Comparison of ENCODE assay signal across 20 cellular contexts in the genomic region with DNA sequence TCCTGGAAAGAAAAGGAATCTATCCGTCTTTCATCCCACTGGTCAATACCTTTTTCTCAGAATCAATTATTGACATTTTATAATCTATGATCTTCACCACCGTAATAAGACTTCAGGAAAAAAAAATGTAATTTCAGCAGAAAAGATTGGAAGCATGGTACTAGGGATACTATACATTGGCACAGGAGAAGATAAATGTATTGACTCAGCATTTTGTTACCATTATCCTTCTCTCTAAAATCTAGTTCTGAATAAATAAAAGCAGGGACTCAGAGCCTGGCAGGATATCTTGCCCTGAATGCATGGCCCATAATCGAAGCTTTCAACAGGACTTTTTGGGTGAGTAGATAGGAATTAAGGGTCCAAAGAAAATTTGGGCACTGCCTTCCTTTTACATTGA.
DNase-seq lines count a peak whose midpoint lies in the region; ATAC-seq, FAIRE-seq and TF ChIP-seq lines count a peak whose summit lies in the region.
"Had no signal": no experiment of that assay in that cellular context is flagged by ENCODE, and none has a peak within 500 bp of the region (broad histone marks: within the 10 kb centered on the region; RNA-seq: fewer than 3 reads in every experiment).

No MANE protein-coding gene starts in this region.

- H4K91ac ChIP-seq in IMR-90 (ENCODE audit: insufficient read depth, low read depth, low read length), result no peak overlapping the region
- no peak overlapping the region for H4K91ac ChIP-seq in H1 (replicated peaks; ENCODE audit: insufficient read length, low read length)

- no peaks in the 10 kb centered on the region for H3K9me1 ChIP-seq in IMR-90 (ENCODE audit: insufficient read depth, low read length)

- H4K8ac ChIP-seq in IMR-90 (ENCODE audit: low read depth in 2 of 2, low read length in 2 of 2) (no peak overlapping the region), H1 (ENCODE audit: extremely low read depth, insufficient read depth, low read length) (no peak overlapping the region)

- H2BK15ac ChIP-seq in IMR-90 (ENCODE audit: low read depth, low read length), result no peak overlapping the region
- H2BK15ac ChIP-seq in H1 (ENCODE audit: low read length), result no peak overlapping the region

- no peak overlapping the region for H2AK9ac ChIP-seq in IMR-90 (replicated peaks; ENCODE audit: low read depth, low read length, poor library complexity)

- H4K5ac ChIP-seq in IMR-90 (ENCODE audit: low read depth, low read length), result no peak overlapping the region
- no peak overlapping the region for H4K5ac ChIP-seq in H1 (ENCODE audit: insufficient read length, low read depth, low read length)

- H3K36me3 Mint-ChIP-seq in activated T-cell treated with anti-CD3 and anti-CD28 coated beads, Interleukin-2, amount 50 U/mL, for 72 hours (ENCODE audit: insufficient read depth in 2 of 2), result no peaks in the 10 kb centered on the region
- no peaks in the 10 kb centered on the region for H3K36me3 Mint-ChIP-seq in mesothelial cell of epicardium
- no peaks in the 10 kb centered on the region for H3K36me3 Mint-ChIP-seq in activated T-helper 17 cell treated with anti-CD3 and anti-CD28 coated beads, Interleukin-2, amount 50 U/mL, for 72 hours (ENCODE audit: low read depth)
- H3K36me3 Mint-ChIP-seq: CD4-positive, alpha-beta memory T cell had no signal

- H2BK12ac ChIP-seq in H1 (ENCODE audit: low read depth, low read length), result no peak overlapping the region

- H3K23ac ChIP-seq in IMR-90 (ENCODE audit: low read depth, low read length) (no peak overlapping the region), H1 (ENCODE audit: insufficient read length) (no peak overlapping the region)

- no peak overlapping the region for H3K4me3 ChIP-seq in IMR-90 (ENCODE audit: insufficient read depth, low read depth, low read length)
- H3K4me3 ChIP-seq in H1 (ENCODE audit: extremely low read depth in 1 of 4, insufficient read depth in 2 of 4, low read depth in 3 of 4, low read length in 4 of 4), result no peak overlapping the region
- H3K4me3 ChIP-seq: GM12878, GM23338, HAP-1 had no signal

- TF ChIP-seq CTCF in IMR-90 (conservative IDR thresholded peaks at IDR 0.05; ENCODE audit: low read depth, low read length), result no peak
- TF ChIP-seq CTCF in H1 (IDR thresholded peaks at IDR 0.05; ENCODE audit: control extremely low read depth in 1 of 3, insufficient read depth in 1 of 3, low read depth in 1 of 3, low read length in 3 of 3), result no peak
- TF ChIP-seq CTCF in mesothelial cell of epicardium (IDR thresholded peaks at IDR 0.05; ENCODE audit: unreplicated experiment), result no peak

- no peak for TF ChIP-seq EP300 in H1 (IDR thresholded peaks at IDR 0.05; ENCODE audit: borderline replicate concordance in 1 of 2, low read depth in 2 of 2, low read length in 2 of 2)

- H3K9me3 ChIP-seq in IMR-90 (ENCODE audit: control insufficient read depth, insufficient read depth, low read length) (no peaks in the 10 kb centered on the region), H1 (ENCODE audit: insufficient read depth in 2 of 2, low read depth in 1 of 2, low read length in 1 of 2) (no peaks in the 10 kb centered on the region)
- H3K9me3 ChIP-seq: HAP-1 had no signal

- no peak for DNase-seq in activated T-cell treated with anti-CD3 and anti-CD28 coated beads, Interleukin-2, amount 50 U/mL, for 72 hours
- DNase-seq in activated T-cell treated with anti-CD3 and anti-CD28 coated beads, Interleukin-2, amount 50 U/mL, for 1 hour, result no peak
- no peak for DNase-seq in IMR-90
- no peak for DNase-seq in H1 (ENCODE audit: low read depth in 1 of 2, low spot score in 2 of 2)
- DNase-seq in mesothelial cell of epicardium (ENCODE audit: low spot score in 2 of 2, unreplicated experiment in 2 of 2), result no peak
- DNase-seq: 8988T; C1 segment of cervical spinal cord; Calu3; CD4-positive, alpha-beta memory T cell; COR-L47; DMS79; EL; GDM1; HFFc6 had no signal

- intact Hi-C loops in IMR-90 (cut with micrococcal nuclease), result no loop called here

- no peaks in the 10 kb centered on the region for H3K23me2 ChIP-seq in H1 (ENCODE audit: low read depth, low read length)

- H3K4me1 ChIP-seq in IMR-90 (ENCODE audit: control insufficient read depth, insufficient read depth, low read length), result no peaks in the 10 kb centered on the region
- H3K4me1 ChIP-seq in H1 (replicated peaks in 1 of 4; ENCODE audit: control insufficient read depth in 3 of 4, insufficient read depth in 4 of 4, low read length in 3 of 4), result no peaks in the 10 kb centered on the region
- H3K4me1 ChIP-seq: HAP-1 had no signal

- no peaks in the 10 kb centered on the region for H3K27me3 Mint-ChIP-seq in activated T-cell treated with anti-CD3 and anti-CD28 coated beads, Interleukin-2, amount 50 U/mL, for 72 hours (ENCODE audit: low read depth)
- H3K27me3 Mint-ChIP-seq in mesothelial cell of epicardium (ENCODE audit: low read depth), result no peaks in the 10 kb centered on the region
- H3K27me3 Mint-ChIP-seq in activated T-helper 17 cell treated with anti-CD3 and anti-CD28 coated beads, Interleukin-2, amount 50 U/mL, for 72 hours, result peaks cover 6% of the 10 kb centered on the region
- H3K27me3 Mint-ChIP-seq: CD4-positive, alpha-beta memory T cell had no signal

- H2BK120ac ChIP-seq in IMR-90 (ENCODE audit: low read depth, low read length) (no peak overlapping the region), H1 (replicated peaks; ENCODE audit: low read depth, low read length) (no peak overlapping the region)

- no CpG with 5 or more reads among the region's 3 CpGs for WGBS in IMR-90 (ENCODE audit: extremely low coverage in 2 of 2, insufficient read length in 1 of 2), 2 experiments
- 92% methylated on average over 3 of the region's 3 CpGs; no CpG with 5 or more reads in 1 of the 2 experiments for WGBS in H1 (ENCODE audit: extremely low coverage in 1 of 2, insufficient coverage in 1 of 2, insufficient read length in 1 of 2, insufficient replicate concordance in 2 of 2, low coverage in 1 of 2, low lambda C conversion rate in 2 of 2, missing lambda C conversion rate in 1 of 2), 2 experiments

- H3K36me3 ChIP-seq in IMR-90 (ENCODE audit: control insufficient read depth, insufficient read depth, low read length) (no peaks in the 10 kb centered on the region), H1 (ENCODE audit: control insufficient read depth in 2 of 4, insufficient read depth in 4 of 4, low read length in 3 of 4) (no peaks in the 10 kb centered on the region)
- H3K36me3 ChIP-seq: HAP-1 had no signal

- no peak overlapping the region for H2AK5ac ChIP-seq in IMR-90 (ENCODE audit: low read depth, low read length)
- no peak overlapping the region for H2AK5ac ChIP-seq in H1 (ENCODE audit: low read depth, low read length)

- H3K4me3 Mint-ChIP-seq in activated T-cell treated with anti-CD3 and anti-CD28 coated beads, Interleukin-2, amount 50 U/mL, for 72 hours, result no peak overlapping the region
- H3K4me3 Mint-ChIP-seq in mesothelial cell of epicardium, result no peak overlapping the region
- H3K4me3 Mint-ChIP-seq in activated T-helper 17 cell treated with anti-CD3 and anti-CD28 coated beads, Interleukin-2, amount 50 U/mL, for 72 hours, result no peak overlapping the region
- H3K4me3 Mint-ChIP-seq: CD4-positive, alpha-beta memory T cell; GM23338; HFFc6 had no signal

- in situ Hi-C loops in IMR-90 (cut with MboI; ENCODE audit: low sequenced_read_pairs), result no loop called here

- dilution Hi-C loops in IMR-90 (cut with HindIII; ENCODE audit: low sequenced_read_pairs, unreplicated experiment), result no loop called here

- BruUV-seq in IMR-90 (replicated peaks; lab: Mats Ljungman, UMichigan), result no TSS peak

- H3K4ac ChIP-seq in IMR-90 (ENCODE audit: low read depth, low read length) (no peak overlapping the region), H1 (replicated peaks; ENCODE audit: insufficient read length, low read depth, low read length) (no peak overlapping the region)

- H3K79me1 ChIP-seq in IMR-90 (ENCODE audit: low read depth in 1 of 2, low read length in 2 of 2), result no peaks in the 10 kb centered on the region
- H3K79me1 ChIP-seq in H1 (ENCODE audit: low read depth, low read length), result no peaks in the 10 kb centered on the region

- H3K27ac ChIP-seq in IMR-90 (ENCODE audit: insufficient read depth, low read length) (no peak overlapping the region), H1 (ENCODE audit: low read depth, low read length) (no peak overlapping the region)

- H3K9me3 Mint-ChIP-seq in activated T-cell treated with anti-CD3 and anti-CD28 coated beads, Interleukin-2, amount 50 U/mL, for 72 hours, result no peaks in the 10 kb centered on the region
- H3K9me3 Mint-ChIP-seq in mesothelial cell of epicardium, result no peaks in the 10 kb centered on the region
- no peaks in the 10 kb centered on the region for H3K9me3 Mint-ChIP-seq in activated T-helper 17 cell treated with anti-CD3 and anti-CD28 coated beads, Interleukin-2, amount 50 U/mL, for 72 hours
- H3K9me3 Mint-ChIP-seq: CD4-positive, alpha-beta memory T cell; GM23338 had no signal

- no peaks in the 10 kb centered on the region for H3K4me1 Mint-ChIP-seq in activated T-cell treated with anti-CD3 and anti-CD28 coated beads, Interleukin-2, amount 50 U/mL, for 72 hours (ENCODE audit: low read depth)
- peaks cover 11% of the 10 kb centered on the region for H3K4me1 Mint-ChIP-seq in mesothelial cell of epicardium
- no peaks in the 10 kb centered on the region for H3K4me1 Mint-ChIP-seq in activated T-helper 17 cell treated with anti-CD3 and anti-CD28 coated beads, Interleukin-2, amount 50 U/mL, for 72 hours
- H3K4me1 Mint-ChIP-seq: CD4-positive, alpha-beta memory T cell; GM23338 had no signal

- H3K27me3 ChIP-seq in IMR-90 (ENCODE audit: control insufficient read depth, insufficient read depth, low read length) (no peaks in the 10 kb centered on the region), H1 (replicated peaks in 1 of 4; ENCODE audit: control insufficient read depth in 3 of 4, extremely low read depth in 1 of 4, insufficient read depth in 3 of 4, low read length in 3 of 4) (no peaks in the 10 kb centered on the region)

- no peak overlapping the region for H3K4me2 ChIP-seq in IMR-90 (ENCODE audit: low read depth, low read length)
- H3K4me2 ChIP-seq in H1 (ENCODE audit: insufficient read depth in 1 of 2, low read depth in 2 of 2, low read length in 2 of 2), result no peak overlapping the region
- H3K4me2 ChIP-seq: GM23338 had no signal

- TF ChIP-seq POLR2A in IMR-90 (IDR thresholded peaks at IDR 0.05; ENCODE audit: low read depth, low read length) (no peak), H1 (IDR thresholded peaks at IDR 0.05; ENCODE audit: control extremely low read depth in 1 of 2, low read depth in 2 of 2, low read length in 2 of 2) (no peak)

- H2AFZ ChIP-seq in IMR-90 (replicated peaks; ENCODE audit: low read length, poor library complexity), result no peak overlapping the region
- H2AFZ ChIP-seq in H1 (ENCODE audit: low read length), result no peak overlapping the region
- H2AFZ ChIP-seq: GM23338 had no signal

- H4K20me1 ChIP-seq in IMR-90 (ENCODE audit: insufficient read depth, low read length), result no peaks in the 10 kb centered on the region
- H4K20me1 ChIP-seq in H1 (replicated peaks in 1 of 2; ENCODE audit: control insufficient read depth in 1 of 2, insufficient read depth in 2 of 2, low read length in 2 of 2), result no peaks in the 10 kb centered on the region

- H3K18ac ChIP-seq in IMR-90 (ENCODE audit: low read depth, low read length) (no peak overlapping the region), H1 (ENCODE audit: extremely low read depth, low read length) (no peak overlapping the region)

- peak overlapping the region; percentile 25 for H3K27ac Mint-ChIP-seq in activated T-cell treated with anti-CD3 and anti-CD28 coated beads, Interleukin-2, amount 50 U/mL, for 72 hours
- H3K27ac Mint-ChIP-seq in mesothelial cell of epicardium, result no peak overlapping the region
- H3K27ac Mint-ChIP-seq in activated T-helper 17 cell treated with anti-CD3 and anti-CD28 coated beads, Interleukin-2, amount 50 U/mL, for 72 hours, result no peak overlapping the region
- H3K27ac Mint-ChIP-seq: CD4-positive, alpha-beta memory T cell; GM23338; HFFc6 had no signal

- H3K9ac ChIP-seq in IMR-90 (ENCODE audit: low read depth, low read length), result no peak overlapping the region
- H3K9ac ChIP-seq in H1 (replicated peaks in 1 of 4; ENCODE audit: extremely low read depth in 1 of 4, low read depth in 3 of 4, low read length in 3 of 4), result no peak overlapping the region

- no peak for ATAC-seq in activated T-cell treated with anti-CD3 and anti-CD28 coated beads, Interleukin-2, amount 50 U/mL, for 72 hours (replicated peaks in 1 of 2)
- no peak for ATAC-seq in IMR-90 (ENCODE audit: low read depth)
- ATAC-seq in activated T-helper 17 cell treated with anti-CD3 and anti-CD28 coated beads, Interleukin-2, amount 50 U/mL, for 72 hours (replicated peaks), result no peak
- ATAC-seq: GM12878, GM23338 had no signal

- no peak overlapping the region for H2BK5ac ChIP-seq in IMR-90 (ENCODE audit: low read depth, low read length, poor library complexity, severe bottlenecking)
- H2BK5ac ChIP-seq in H1 (ENCODE audit: low read depth, low read length), result no peak overlapping the region

- no peak for FAIRE-seq in H1 (lab: Jason Lieb, UNC)
- FAIRE-seq: GM12878, GM19239, H54 had no signal

- CTCF ChIA-PET in IMR-90 (lab: Yijun Ruan, JAX), result no interaction called here
- CTCF ChIA-PET in H1 (lab: Charles Lee; ENCODE audit: partially characterized antibody), result interaction anchor here (0.8 kb wide), 1 partner anchor 44 kb away, joined by 3 read pairs; no protein-coding TSS in a partner anchor

- no peak overlapping the region for H2BK20ac ChIP-seq in IMR-90 (ENCODE audit: low read depth, low read length)
- H2BK20ac ChIP-seq in H1 (ENCODE audit: low read length), result no peak overlapping the region

- TF ChIP-seq RAD21 in IMR-90 (IDR thresholded peaks at IDR 0.05; ENCODE audit: low read length), result no peak
- no peak for TF ChIP-seq RAD21 in H1 (IDR thresholded peaks at IDR 0.05 in 1 of 2, conservative IDR thresholded peaks at IDR 0.05 in 1 of 2; ENCODE audit: low read depth in 2 of 2, low read length in 2 of 2)

- no peaks in the 10 kb centered on the region for H3K79me2 ChIP-seq in H1 (ENCODE audit: control insufficient read depth in 1 of 2, insufficient read depth in 2 of 2, low read length in 2 of 2)

- H3K14ac ChIP-seq in IMR-90 (replicated peaks; ENCODE audit: low read depth, low read length), result no peak overlapping the region
- H3K14ac ChIP-seq in H1 (ENCODE audit: insufficient read length), result no peak overlapping the region

- no peak overlapping the region for H3K56ac ChIP-seq in IMR-90 (ENCODE audit: extremely low read depth, insufficient read depth, low read length)
- no peak overlapping the region for H3K56ac ChIP-seq in H1 (replicated peaks; ENCODE audit: insufficient read length, low read depth, low read length)

- POLR2A ChIA-PET in IMR-90 (lab: Charles Lee; ENCODE audit: unreplicated experiment), result no interaction called here
- POLR2A ChIA-PET in H1 (lab: Charles Lee; ENCODE audit: partially characterized antibody), result no interaction called here
